In the genomic region with DNA sequence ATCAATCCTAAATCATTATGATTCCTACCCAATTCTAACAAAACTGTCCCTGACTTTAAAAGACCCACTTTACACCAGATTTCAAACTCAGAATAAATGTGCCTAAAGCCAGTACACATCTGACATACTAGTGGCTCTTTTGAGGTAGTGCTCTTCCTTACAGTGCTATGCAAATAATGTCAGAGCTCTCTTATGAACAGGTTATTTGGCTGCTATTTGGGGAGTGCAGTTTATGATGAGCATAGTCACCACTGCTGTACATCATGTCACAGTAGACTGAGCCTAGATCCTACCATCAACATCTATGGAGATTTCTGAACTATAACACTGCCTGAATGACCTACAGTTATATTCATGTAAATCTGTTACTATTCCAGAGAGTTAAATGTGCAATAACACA, we compare ENCODE assay signal across 16 cellular contexts. TPM values are rescaled to one million over a fixed set of nuclear protein-coding genes. Genes with fewer than 3 reads are reported as not detected.
DNase-seq lines count a peak whose midpoint lies in the region; ATAC-seq and TF ChIP-seq lines count a peak whose summit lies in the region.
"Had no signal": no experiment of that assay in that cellular context is flagged by ENCODE, and none has a peak within 500 bp of the region (broad histone marks: within the 10 kb centered on the region; RNA-seq: fewer than 3 reads in every experiment).

No MANE protein-coding gene starts in this region.

- H3K27me3 ChIP-seq in heart left ventricle: peaks cover 0 to 16% (median 0%) of the 10 kb centered on the region in 9 donors

- DNase-seq in OCI-LY7 (ENCODE audit: low spot score): peak; percentile 38
- no peak for DNase-seq in effector CD4-positive, alpha-beta T cell
- DNase-seq in nucleus accumbens (lab: John Stamatoyannopoulos, UW): no peak
- DNase-seq in heart left ventricle: no peak
- DNase-seq: CD8-positive, alpha-beta memory T cell; H7; NCI-H1436 treated with DMSO at 0.1 percent for 48 hours; NCI-H2081; NCI-H526; PC-3; T-helper 1 cell had no signal

- ATAC-seq in GM19324 (IDR thresholded peaks at IDR 0.05; ENCODE audit: low FRiP score, unreplicated experiment): peak; percentile 53
- ATAC-seq in HG03135 (IDR thresholded peaks at IDR 0.05; ENCODE audit: unreplicated experiment): peak; percentile 67
- ATAC-seq in GM19452 (IDR thresholded peaks at IDR 0.05; ENCODE audit: unreplicated experiment): no peak
- ATAC-seq in heart left ventricle: no peak
- ATAC-seq: PC-3 had no signal

- H4K20me1 ChIP-seq in OCI-LY7 (ENCODE audit: insufficient read depth, low read length): no peaks in the 10 kb centered on the region
- H4K20me1 ChIP-seq: BLaER1 had no signal

- H3K4me1 ChIP-seq in OCI-LY7 (ENCODE audit: insufficient read depth, low read length, poor library complexity, severe bottlenecking) (peaks cover 16% of the 10 kb centered on the region), heart left ventricle (no peaks in the 10 kb centered on the region)
- H3K4me1 ChIP-seq: BLaER1 had no signal

- no peaks in the 10 kb centered on the region for H3K9me3 ChIP-seq in OCI-LY7 (ENCODE audit: low read length)
- peaks cover 0 to 3% (median 0%) of the 10 kb centered on the region in 12 donors for H3K9me3 ChIP-seq in heart left ventricle

- H3K79me2 ChIP-seq in OCI-LY7 (ENCODE audit: insufficient read depth, low read depth, low read length): no peaks in the 10 kb centered on the region

- H3K4me3 ChIP-seq in OCI-LY7 (ENCODE audit: low read depth, low read length, poor library complexity, severe bottlenecking): no peak overlapping the region
- no peak overlapping the region for H3K4me3 ChIP-seq in heart left ventricle
- H3K4me3 ChIP-seq: BLaER1, SK-N-MC had no signal

- POLR2A ChIA-PET in OCI-LY7 (lab: Charles Lee): no interaction called here

- no TSS peak for BruUV-seq in OCI-LY7 (replicated peaks; lab: Mats Ljungman, UMichigan)

- H3K4me2 ChIP-seq in OCI-LY7 (ENCODE audit: low read length): peak overlapping the region; percentile 30
- H3K4me2 ChIP-seq: BLaER1 had no signal

- TF ChIP-seq POLR2A in heart left ventricle (IDR thresholded peaks at IDR 0.05): no peak

- peak overlapping the region; percentile 97 for H2AFZ ChIP-seq in OCI-LY7 (ENCODE audit: low read length)

- no peaks in the 10 kb centered on the region for H3K9me2 ChIP-seq in OCI-LY7 (ENCODE audit: insufficient read depth, low read length)

- intact Hi-C loops in OCI-LY7 (cut with micrococcal nuclease; ENCODE audit: unreplicated experiment): no loop called here
- intact Hi-C loops in heart left ventricle (cut with DNase I): loop anchor here in 3 of 10 donors (10.0 kb wide), 3 partner anchors 155 to 1125 kb away; a partner anchor contains a TSS

- 0 out of 2 replicates have a peak, but pooled peaks have one; percentile 20 for TF ChIP-seq CTCF in OCI-LY7 (conservative IDR thresholded peaks at IDR 0.05; ENCODE audit: low read length)
- TF ChIP-seq CTCF in heart left ventricle (IDR thresholded peaks at IDR 0.05): no peak

- peak overlapping the region; percentile 17 for H3K27ac ChIP-seq in OCI-LY7 (ENCODE audit: low read depth, low read length, poor library complexity, severe bottlenecking)
- H3K27ac ChIP-seq in heart left ventricle: no peak overlapping the region
- H3K27ac ChIP-seq: BLaER1, SK-N-MC had no signal

- CTCF ChIA-PET in OCI-LY7 (lab: Charles Lee; ENCODE audit: unreplicated experiment): no interaction called here

- H3K36me3 ChIP-seq in OCI-LY7 (ENCODE audit: insufficient read depth, low read length): no peaks in the 10 kb centered on the region
- H3K36me3 ChIP-seq in heart left ventricle: no peaks in the 10 kb centered on the region
- H3K36me3 ChIP-seq: BLaER1 had no signal

RNA-seq across cellular contexts. Expression of a gene that starts 50.4 kb away (rescaled TPM):
- not detected in 2 replicates for total RNA-seq in OCI-LY7 (2014; rRNA removed; shearing (Covaris generic))
- total RNA-seq in OCI-LY7 (2022) (not detected in 2 replicates), heart left ventricle (not detected)
- polyA plus RNA-seq in heart left ventricle: not detected
- total RNA-seq: H7, PC-3 had no signal
- polyA plus RNA-seq: CD8-positive, alpha-beta memory T cell had no signal

Comparison
In these comparisons a context has a peak if more than half of its experiments do, and no peak if none do; other contexts are left out.
1. ATAC-seq: peak in GM19324 (single experiment) and HG03135 (single experiment); none in GM19452 (single experiment) and heart left ventricle (0 of 4).